25 cellular contexts compared by ENCODE assay signal in genomic region chr21:39510240-39510639, GRCh38.
"Had no signal": no experiment of that assay in that cellular context is flagged by ENCODE, and none has a peak within 500 bp of the region (broad histone marks: within the 10 kb centered on the region; RNA-seq: fewer than 3 reads in every experiment).

No MANE protein-coding gene starts in this region.

- H3K4me1 Mint-ChIP-seq: endodermal cell had no signal

- H3K4me3 Mint-ChIP-seq: dendritic cell treated with granulocyte-macrophage colony-stimulating factor and Interleukin-4, amounts not matched to agents 40 ng/mL and 50 ng/mL, for 4 days; effector memory CD8-positive, alpha-beta T cell; endodermal cell had no signal

- H3K36me3 ChIP-seq: colonic mucosa, esophagus squamous epithelium, gastroesophageal sphincter had no signal

- H3K4me3 ChIP-seq: colonic mucosa, coronary artery, dorsolateral prefrontal cortex, esophagus muscularis mucosa, esophagus squamous epithelium, gastrocnemius medialis, gastroesophageal sphincter, heart left ventricle, heart right ventricle had no signal

- H3K9me3 ChIP-seq: colonic mucosa, esophagus muscularis mucosa, esophagus squamous epithelium, gastrocnemius medialis, gastroesophageal sphincter, heart left ventricle, heart right ventricle had no signal

- H3K9me3 Mint-ChIP-seq: dendritic cell treated with granulocyte-macrophage colony-stimulating factor and Interleukin-4, amounts not matched to agents 40 ng/mL and 50 ng/mL, for 4 days; effector memory CD8-positive, alpha-beta T cell; endodermal cell had no signal

- H3K27me3 Mint-ChIP-seq: dendritic cell treated with granulocyte-macrophage colony-stimulating factor and Interleukin-4, amounts not matched to agents 40 ng/mL and 50 ng/mL, for 4 days; effector memory CD8-positive, alpha-beta T cell had no signal

- DNase-seq: colonic mucosa; cortex of kidney; dermis blood vessel endothelial cell; dorsolateral prefrontal cortex; effector CD4-positive, alpha-beta T cell; effector CD8-positive, alpha-beta T cell; effector memory CD4-positive, alpha-beta T cell; effector memory CD8-positive, alpha-beta T cell; endodermal cell; erythroblast; esophagus squamous epithelium; foreskin fibroblast; foreskin keratinocyte; foreskin melanocyte; gastrocnemius medialis; glutamatergic neuron; head of caudate nucleus; heart left ventricle; heart right ventricle had no signal

- H3K27ac Mint-ChIP-seq: dendritic cell treated with granulocyte-macrophage colony-stimulating factor and Interleukin-4, amounts not matched to agents 40 ng/mL and 50 ng/mL, for 4 days; effector memory CD8-positive, alpha-beta T cell; endodermal cell had no signal

- ATAC-seq: effector memory CD8-positive, alpha-beta T cell; esophagus mucosa; foreskin keratinocyte; gastrocnemius medialis; gastroesophageal sphincter; heart right ventricle had no signal

- H3K27ac ChIP-seq: colonic mucosa, coronary artery, dorsolateral prefrontal cortex, epithelial cell of prostate, esophagus muscularis mucosa, esophagus squamous epithelium, foreskin keratinocyte, gastrocnemius medialis, gastroesophageal sphincter, heart left ventricle, heart right ventricle had no signal

- H3K4me1 ChIP-seq: colonic mucosa, esophagus muscularis mucosa, esophagus squamous epithelium, foreskin keratinocyte, gastroesophageal sphincter had no signal
